Comparison of ENCODE assay signal across 11 cellular contexts in the genomic region with DNA sequence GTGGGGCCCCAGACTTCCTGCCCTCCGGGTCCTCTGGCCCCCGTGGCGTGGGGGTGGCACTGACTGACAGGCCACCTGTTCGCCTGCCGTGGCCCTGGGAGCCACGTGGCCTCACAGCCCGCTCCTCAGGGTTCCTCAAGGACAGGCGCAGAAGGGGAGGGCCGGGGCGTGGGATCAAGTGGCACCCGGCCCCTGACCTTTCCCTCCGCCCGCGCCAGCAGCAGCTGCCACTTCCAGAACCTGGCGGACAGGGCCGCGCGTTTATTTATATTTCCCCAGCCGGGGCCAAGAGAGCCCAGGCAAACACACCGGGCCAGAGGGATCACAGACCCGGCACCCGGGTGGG.
DNase-seq lines count a peak whose midpoint lies in the region; TF ChIP-seq lines count a peak whose summit lies in the region.
"Had no signal": no experiment of that assay in that cellular context is flagged by ENCODE, and none has a peak within 500 bp of the region (broad histone marks: within the 10 kb centered on the region; RNA-seq: fewer than 3 reads in every experiment).

No MANE protein-coding gene starts in this region.

- in situ Hi-C loops in ACHN (cut with HindIII; ENCODE audit: low pct_ligation_motif_present, low pct_unique_long_range_greater_than_20kb, low sequenced_read_pairs): no loop called here

- H3F3A ChIP-seq in PC-9 (ENCODE audit: insufficient read depth, low read depth): peaks cover 72% of the 10 kb centered on the region; the same call in 1 of the 2 replicates

- H3K27ac ChIP-seq in PC-9 (peak overlapping the region; percentile 96), ovary (peak overlapping the region; percentile 5 to 83)
- H3K27ac ChIP-seq: HL-60 had no signal

- H3K36me3 ChIP-seq in PC-9 (ENCODE audit: low read depth): peaks cover 14% of the 10 kb centered on the region
- H3K36me3 ChIP-seq in ovary: no peaks in the 10 kb centered on the region

- H3K79me2 ChIP-seq in PC-9 (ENCODE audit: low read depth): peaks cover 81% of the 10 kb centered on the region

- H3K9me3 ChIP-seq in PC-9 (ENCODE audit: insufficient read depth, low read depth) (no peaks in the 10 kb centered on the region), ovary (no peaks in the 10 kb centered on the region)

- H3K4me3 ChIP-seq in PC-9: peak overlapping the region; percentile 98
- H3K4me3 ChIP-seq in fibroblast of villous mesenchyme (ENCODE audit: low read depth, low read length): peak overlapping the region; percentile 70
- H3K4me3 ChIP-seq in ovary: peak overlapping the region; percentile 47
- H3K4me3 ChIP-seq: GM12878 had no signal

- peaks cover 10% of the 10 kb centered on the region for H4K20me1 ChIP-seq in PC-9 (ENCODE audit: insufficient read depth)

- 25 to 37% (median 26%) methylated on average over 18 to 22 of the region's 22 CpGs for WGBS in ovary, 3 donors

- peak overlapping the region; percentile 100 for H3K4me2 ChIP-seq in PC-9

- no peak for TF ChIP-seq POLR2A in ovary (IDR thresholded peaks at IDR 0.05)

- no TSS peak for BruUV-seq in PC-9 (replicated peaks; lab: Mats Ljungman, UMichigan)

- no peaks in the 10 kb centered on the region for H3K9me2 ChIP-seq in PC-9 (ENCODE audit: insufficient read depth)

- TF ChIP-seq CTCF in PC-9 (conservative IDR thresholded peaks at IDR 0.05) (no peak), fibroblast of villous mesenchyme (IDR thresholded peaks at IDR 0.05; ENCODE audit: insufficient read depth, low read depth, low read length) (no peak), ovary (IDR thresholded peaks at IDR 0.05) (no peak)

- H3K4me1 ChIP-seq in PC-9 (replicated peaks; ENCODE audit: insufficient read depth) (peaks cover 69% of the 10 kb centered on the region), ovary (ENCODE audit: insufficient read depth) (peaks cover 14% of the 10 kb centered on the region)

- H2AFZ ChIP-seq in PC-9: no peak overlapping the region

- H3K27me3 ChIP-seq in PC-9 (ENCODE audit: insufficient read depth, low read depth) (no peaks in the 10 kb centered on the region), ovary (no peaks in the 10 kb centered on the region)

- CTCF ChIA-PET in PC-9 (lab: Charles Lee): no interaction called here

- DNase-seq in ACHN (peak; percentile 28), PC-9 (peak in 1 of 2 experiments; percentile 57), fibroblast of villous mesenchyme (ENCODE audit: low read depth) (peak; percentile 48), ovary (peak in 2 of 5 donors; percentile 70), OCI-M2 (lab: John Stamatoyannopoulos, UW; ENCODE audit: unreplicated experiment) (no peak), SIG-M5 (lab: John Stamatoyannopoulos, UW) (no peak), NCI-H1436 treated with DMSO at 0.1 percent for 48 hours (lab: John Stamatoyannopoulos, UW) (no peak), NOMO-1 (lab: John Stamatoyannopoulos, UW; ENCODE audit: unreplicated experiment in 2 of 2) (no peak)
- DNase-seq: naive thymus-derived CD8-positive, alpha-beta T cell had no signal

- intact Hi-C loops in PC-9 (cut with micrococcal nuclease; ENCODE audit: unreplicated experiment): loop anchor here (5.0 kb wide), 2 partner anchors 380 to 530 kb away; no protein-coding TSS in a partner anchor
- intact Hi-C loops in ovary (cut with DNase I): loop anchor here in 1 of 4 donors (10.0 kb wide), 1 partner anchor 177 kb away; a partner anchor contains a TSS

- POLR2A ChIA-PET in PC-9 (lab: Charles Lee; ENCODE audit: unreplicated experiment): interaction anchor here (0.6 kb wide), 1 partner anchor 1938 kb away, joined by 5 read pairs; no protein-coding TSS in a partner anchor

- no peak for TF ChIP-seq EP300 in ovary (IDR thresholded peaks at IDR 0.05)

Comparison
In these comparisons a context has a peak if more than half of its experiments do, and no peak if none do; other contexts are left out.
1. DNase-seq: peak in ACHN (single experiment) and fibroblast of villous mesenchyme (single experiment); none in OCI-M2 (single experiment), SIG-M5 (single experiment), NCI-H1436 treated with DMSO at 0.1 percent for 48 hours (single experiment) and NOMO-1 (0 of 2).
2. H3K4me3 ChIP-seq: peak in every context shown above with its lines; median percentile 98 in PC-9; 70 in fibroblast of villous mesenchyme; 47 in ovary.